Comparison of ENCODE assay signal across 3 cellular contexts in genomic region chr11:118109231-118109630, GRCh38.
A peak's percentile ranks its signal among the peaks of the same experiment; 100 is the strongest.
TF ChIP-seq lines count a peak whose summit lies in the region.

No MANE protein-coding gene starts in this region.

TF ChIP-seq in liver, 16 proteins besides CTCF, POLR2A, EP300 and RAD21:
- no peak for TF ChIP-seq YY1 (IDR thresholded peaks at IDR 0.05)
- no peak for TF ChIP-seq HNF4G (IDR thresholded peaks at IDR 0.05)
- no peak for TF ChIP-seq TAF1 (conservative IDR thresholded peaks at IDR 0.05)
- TF ChIP-seq NR2F2 (IDR thresholded peaks at IDR 0.05) = peak; percentile 86
- peak in 1 of 2 donors; percentile 35 for TF ChIP-seq RXRA (IDR thresholded peaks at IDR 0.05)
- no peak for TF ChIP-seq FOXA2 (IDR thresholded peaks at IDR 0.05)
- TF ChIP-seq EGR1 (IDR thresholded peaks at IDR 0.05; ENCODE audit: low read depth in 2 of 2) = no peak
- TF ChIP-seq SP1 (IDR thresholded peaks at IDR 0.05) = no peak
- no peak for TF ChIP-seq GABPA (IDR thresholded peaks at IDR 0.05 in 1 of 2, conservative IDR thresholded peaks at IDR 0.05 in 1 of 2)

TF ChIP-seq in HepG2, 621 proteins besides CTCF, POLR2A, EP300 and RAD21:
- no peak for TF ChIP-seq NFE2L2 (IDR thresholded peaks at IDR 0.05; ENCODE audit: low read length)

TF ChIP-seq in HEK293T, 16 proteins besides CTCF, POLR2A, EP300 and RAD21:
- TF ChIP-seq TARDBP (IDR thresholded peaks at IDR 0.05) (no peak), L3MBTL2 (conservative IDR thresholded peaks at IDR 0.05) (no peak), SUZ12 (IDR thresholded peaks at IDR 0.05) (no peak), NFRKB (IDR thresholded peaks at IDR 0.05) (no peak)
TF ChIP-seq in HEK293T: peak in this region for 0.
